11 cellular contexts compared by ENCODE assay signal in the genomic region with DNA sequence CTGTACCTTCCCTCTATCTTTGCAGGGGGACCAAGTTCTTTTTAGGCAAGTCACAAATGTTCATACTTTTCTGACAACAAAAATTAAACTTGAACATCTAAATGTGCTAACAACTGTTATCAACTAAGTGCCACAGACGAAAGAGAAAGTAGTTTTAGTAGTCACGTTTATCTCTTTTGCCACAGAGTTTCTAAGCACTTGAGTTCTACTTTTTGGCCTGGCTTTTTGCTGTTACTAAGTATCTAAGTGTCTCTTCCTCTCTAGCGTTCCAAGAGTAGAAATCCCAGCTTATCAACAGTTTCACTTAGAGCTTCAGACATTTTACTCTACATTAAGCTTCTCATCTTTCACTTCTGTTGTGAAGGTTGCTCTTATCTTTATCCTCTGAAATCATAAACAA. TPM values are rescaled to one million over a fixed set of nuclear protein-coding genes. Genes with fewer than 3 reads are reported as not detected.
DNase-seq lines count a peak whose midpoint lies in the region; ATAC-seq and TF ChIP-seq lines count a peak whose summit lies in the region.
"Had no signal": no experiment of that assay in that cellular context is flagged by ENCODE, and none has a peak within 500 bp of the region (broad histone marks: within the 10 kb centered on the region; RNA-seq: fewer than 3 reads in every experiment).

No MANE protein-coding gene starts in this region.

- peak; percentile 34 for ATAC-seq in Right ventricle myocardium inferior
- peak; percentile 39 for ATAC-seq in stimulated activated naive CD8-positive, alpha-beta T cell treated with anti-CD3 and anti-CD28 coated beads, Interleukin-15, amount 100 ng/mL, for 72 hours

- intact Hi-C loops in Right ventricle myocardium inferior (cut with DNase I) (loop anchor here (10.0 kb wide), 1 partner anchor 54 kb away; no protein-coding TSS in a partner anchor), left ventricle myocardium inferior (cut with micrococcal nuclease) (no loop called here), colonic mucosa (cut with DNase I) (no loop called here), A673 (cut with micrococcal nuclease; ENCODE audit: unreplicated experiment) (no loop called here), OCI-LY7 (cut with micrococcal nuclease; ENCODE audit: unreplicated experiment) (no loop called here)

- H3K36me3 Mint-ChIP-seq in T-helper 2 cell treated with Interferon-gamma antibody and Interleukin-4, amounts not matched to agents 5 μg/mL and 100 μg/mL, for 36 hours (ENCODE audit: low read depth) = peaks cover 25% of the 10 kb centered on the region

- H3K4me1 ChIP-seq in left ventricle myocardium inferior (peaks cover 31% of the 10 kb centered on the region), colonic mucosa (no peaks in the 10 kb centered on the region), A673 (ENCODE audit: insufficient read depth, low read length, poor library complexity, severe bottlenecking) (peaks cover under 1% of the 10 kb centered on the region), OCI-LY7 (ENCODE audit: insufficient read depth, low read length, poor library complexity, severe bottlenecking) (peaks cover 3% of the 10 kb centered on the region)
- H3K4me1 ChIP-seq: BE2C had no signal

- peak overlapping the region; percentile 79 for H3K27ac Mint-ChIP-seq in T-helper 2 cell treated with Interferon-gamma antibody and Interleukin-4, amounts not matched to agents 5 μg/mL and 100 μg/mL, for 36 hours
- peak overlapping the region in 1 of 2 donors; percentile 70 for H3K27ac Mint-ChIP-seq in stimulated activated naive CD8-positive, alpha-beta T cell treated with anti-CD3 and anti-CD28 coated beads, Interleukin-15, amount 100 ng/mL, for 72 hours

- TF ChIP-seq CTCF in left ventricle myocardium inferior (IDR thresholded peaks at IDR 0.05; ENCODE audit: borderline replicate concordance) (no peak), fibroblast of the aortic adventitia (IDR thresholded peaks at IDR 0.05; ENCODE audit: insufficient read depth, low read length) (no peak), colonic mucosa (IDR thresholded peaks at IDR 0.05) (no peak), A673 (conservative IDR thresholded peaks at IDR 0.05; ENCODE audit: low read depth, low read length) (no peak), OCI-LY7 (conservative IDR thresholded peaks at IDR 0.05; ENCODE audit: low read length) (no peak)

- no peak overlapping the region for H3K4me2 ChIP-seq in OCI-LY7 (ENCODE audit: low read length)

- no peaks in the 10 kb centered on the region for H3K9me2 ChIP-seq in OCI-LY7 (ENCODE audit: insufficient read depth, low read length)

- H4K20me1 ChIP-seq in OCI-LY7 (ENCODE audit: insufficient read depth, low read length) = no peaks in the 10 kb centered on the region; the same call in 1 of the 2 replicates

- H3K27me3 Mint-ChIP-seq in T-helper 2 cell treated with Interferon-gamma antibody and Interleukin-4, amounts not matched to agents 5 μg/mL and 100 μg/mL, for 36 hours (ENCODE audit: low read depth) = no peaks in the 10 kb centered on the region
- no peaks in the 10 kb centered on the region for H3K27me3 Mint-ChIP-seq in stimulated activated naive CD8-positive, alpha-beta T cell treated with anti-CD3 and anti-CD28 coated beads, Interleukin-15, amount 100 ng/mL, for 72 hours

- H3K36me3 ChIP-seq in left ventricle myocardium inferior (peaks cover 9% of the 10 kb centered on the region), colonic mucosa (no peaks in the 10 kb centered on the region), A673 (ENCODE audit: insufficient read depth, low read length, poor library complexity, severe bottlenecking) (no peaks in the 10 kb centered on the region), OCI-LY7 (ENCODE audit: insufficient read depth, low read length) (peaks cover 75% of the 10 kb centered on the region)

- POLR2A ChIA-PET in A673 (lab: Charles Lee; ENCODE audit: low non-redundant PET) = interaction anchor here (0.5 kb wide), 1 partner anchor 19 kb away, joined by 3 read pairs; no protein-coding TSS in a partner anchor
- POLR2A ChIA-PET in OCI-LY7 (lab: Charles Lee) = interaction anchor here (0.6 to 1.1 kb wide), 4 partner anchors 10 to 23 kb away, joined by 3 to 6 read pairs (median 4); no protein-coding TSS in a partner anchor

- no peak overlapping the region for H2AFZ ChIP-seq in OCI-LY7 (ENCODE audit: low read length)

- DNase-seq in Right ventricle myocardium inferior (ENCODE audit: missing footprints) = no peak
- no peak for DNase-seq in left ventricle myocardium inferior
- DNase-seq in T-helper 2 cell treated with Interferon-gamma antibody and Interleukin-4, amounts not matched to agents 5 μg/mL and 100 μg/mL, for 36 hours (ENCODE audit: low spot score) = no peak
- peak; percentile 56 for DNase-seq in fibroblast of the aortic adventitia (ENCODE audit: low read depth)
- DNase-seq in stimulated activated naive CD8-positive, alpha-beta T cell treated with anti-CD3 and anti-CD28 coated beads, Interleukin-15, amount 100 ng/mL, for 72 hours = no peak
- no peak for DNase-seq in colonic mucosa
- DNase-seq in A673 (ENCODE audit: low spot score) = no peak
- no peak for DNase-seq in OCI-LY7 (ENCODE audit: low spot score)
- DNase-seq: BE2C, NCI-H2029, SIG-M5 had no signal

- H3K9me3 Mint-ChIP-seq in T-helper 2 cell treated with Interferon-gamma antibody and Interleukin-4, amounts not matched to agents 5 μg/mL and 100 μg/mL, for 36 hours = no peaks in the 10 kb centered on the region
- no peaks in the 10 kb centered on the region for H3K9me3 Mint-ChIP-seq in stimulated activated naive CD8-positive, alpha-beta T cell treated with anti-CD3 and anti-CD28 coated beads, Interleukin-15, amount 100 ng/mL, for 72 hours

- BruUV-seq in A673 (replicated peaks; lab: Mats Ljungman, UMichigan) = no TSS peak
- BruUV-seq in OCI-LY7 (replicated peaks; lab: Mats Ljungman, UMichigan) = no TSS peak

- H3K79me2 ChIP-seq in OCI-LY7 (ENCODE audit: insufficient read depth, low read depth, low read length) = peaks cover 92% of the 10 kb centered on the region

- no peak overlapping the region for H3K27ac ChIP-seq in left ventricle myocardium inferior (replicated peaks)
- no peak overlapping the region for H3K27ac ChIP-seq in colonic mucosa
- H3K27ac ChIP-seq in A673 (ENCODE audit: low read depth, low read length, poor library complexity, severe bottlenecking) = no peak overlapping the region
- H3K27ac ChIP-seq in OCI-LY7 (ENCODE audit: low read depth, low read length, poor library complexity, severe bottlenecking) = no peak overlapping the region

- peaks cover 23% of the 10 kb centered on the region for H3K4me1 Mint-ChIP-seq in T-helper 2 cell treated with Interferon-gamma antibody and Interleukin-4, amounts not matched to agents 5 μg/mL and 100 μg/mL, for 36 hours (ENCODE audit: low read depth)
- H3K4me1 Mint-ChIP-seq in stimulated activated naive CD8-positive, alpha-beta T cell treated with anti-CD3 and anti-CD28 coated beads, Interleukin-15, amount 100 ng/mL, for 72 hours = peaks cover 38% of the 10 kb centered on the region

- H3K9ac ChIP-seq in colonic mucosa (ENCODE audit: low read depth in 2 of 2, low read length in 2 of 2) = peak overlapping the region in 1 of 2 donors; percentile 7

- H3K27me3 ChIP-seq in left ventricle myocardium inferior (ENCODE audit: low read depth) (no peaks in the 10 kb centered on the region), colonic mucosa (no peaks in the 10 kb centered on the region), A673 (replicated peaks; ENCODE audit: insufficient read depth, low read depth, low read length, poor library complexity) (no peaks in the 10 kb centered on the region)
- H3K27me3 ChIP-seq: BE2C had no signal

- peak overlapping the region; percentile 63 for H3K4me3 Mint-ChIP-seq in T-helper 2 cell treated with Interferon-gamma antibody and Interleukin-4, amounts not matched to agents 5 μg/mL and 100 μg/mL, for 36 hours
- peak overlapping the region; percentile 20 to 52 for H3K4me3 Mint-ChIP-seq in stimulated activated naive CD8-positive, alpha-beta T cell treated with anti-CD3 and anti-CD28 coated beads, Interleukin-15, amount 100 ng/mL, for 72 hours

- CTCF ChIA-PET in A673 (lab: Charles Lee) = no interaction called here
- CTCF ChIA-PET in OCI-LY7 (lab: Charles Lee; ENCODE audit: unreplicated experiment) = no interaction called here

- H3K4me3 ChIP-seq in left ventricle myocardium inferior (no peak overlapping the region), fibroblast of the aortic adventitia (ENCODE audit: low read depth, low read length) (no peak overlapping the region), colonic mucosa (no peak overlapping the region), A673 (ENCODE audit: low read depth, low read length, poor library complexity, severe bottlenecking) (no peak overlapping the region), OCI-LY7 (ENCODE audit: low read depth, low read length, poor library complexity, severe bottlenecking) (no peak overlapping the region)

- H3K9me3 ChIP-seq in left ventricle myocardium inferior (replicated peaks) (no peaks in the 10 kb centered on the region), colonic mucosa (no peaks in the 10 kb centered on the region), A673 (ENCODE audit: low read depth, low read length, poor library complexity, severe bottlenecking) (no peaks in the 10 kb centered on the region), OCI-LY7 (ENCODE audit: low read length) (no peaks in the 10 kb centered on the region)
- H3K9me3 ChIP-seq: BE2C had no signal

RNA-seq across cellular contexts. Expression of a gene that starts 34.3 kb away (rescaled TPM):
- 35.3 TPM for total RNA-seq in Right ventricle myocardium inferior
- total RNA-seq in left ventricle myocardium inferior = 35.4 TPM
- 8.0 and 11.3 TPM in 2 replicates for total RNA-seq in fibroblast of the aortic adventitia (ENCODE audit: low replicate concordance)
- total RNA-seq in colonic mucosa = 10 to 100 TPM; 32.5 to 36.5 TPM
- 58.8 and 67.3 TPM in 2 replicates for total RNA-seq in A673 (2021)
- 7.7 and 11.2 TPM in 2 replicates for total RNA-seq in OCI-LY7 (2014; rRNA removed; shearing (Covaris generic))
- total RNA-seq in OCI-LY7 (2022) = 65.2 and 77.9 TPM in 2 replicates

RNA-seq across cellular contexts. Expression of a gene that starts 58.0 kb away (rescaled TPM):
- total RNA-seq in Right ventricle myocardium inferior (51.6 TPM), left ventricle myocardium inferior (44.6 TPM), fibroblast of the aortic adventitia (ENCODE audit: low replicate concordance) (14.9 and 23.2 TPM in 2 replicates), colonic mucosa (10 to 100 TPM; 26.9 to 45.6 TPM), A673 (2021) (61.5 and 66.6 TPM in 2 replicates), OCI-LY7 (2022) (160 and 164 TPM in 2 replicates)
- total RNA-seq in OCI-LY7 (2014; rRNA removed; shearing (Covaris generic)) = 41.8 and 50.5 TPM in 2 replicates
